28 cellular contexts compared by ENCODE assay signal in genomic region chr3:110564674-110565073, GRCh38.
"Had no signal": no experiment of that assay in that cellular context is flagged by ENCODE, and none has a peak within 500 bp of the region (broad histone marks: within the 10 kb centered on the region; RNA-seq: fewer than 3 reads in every experiment).

No MANE protein-coding gene starts in this region.

- H3K4me1 ChIP-seq: esophagus squamous epithelium, gastrocnemius medialis, heart right ventricle, left lung, parathyroid adenoma, stomach, thyroid gland, vagina had no signal

- FAIRE-seq: endothelial cell of umbilical vein had no signal

- H3K36me3 ChIP-seq: esophagus squamous epithelium, gastrocnemius medialis, heart right ventricle, left lung, neutrophil, stomach, thyroid gland, vagina had no signal

- H3K9me3 ChIP-seq: esophagus squamous epithelium, gastrocnemius medialis, left lung, mucosa of descending colon, neutrophil, thyroid gland, vagina had no signal

- H3K27ac ChIP-seq: coronary artery, esophagus squamous epithelium, gastrocnemius medialis, heart right ventricle, left lung, neutrophil, parathyroid adenoma, stomach, thyroid gland, vagina had no signal

- DNase-seq: dermis blood vessel endothelial cell; effector memory CD4-positive, alpha-beta T cell; erythroblast; esophagus squamous epithelium; gastrocnemius medialis; heart right ventricle; hippocampal formation; left cardiac atrium; left lung; mesenchymal stem cell; mucosa of descending colon; naive B cell; stimulated activated CD4-positive, alpha-beta T cell treated with anti-CD3 and anti-CD28 coated beads, Interleukin-12 subunit alpha, Interleukin-12 subunit beta, amount 100 ng/mL, for 4 hours; stimulated activated CD4-positive, alpha-beta T cell treated with anti-CD3 and anti-CD28 coated beads, Interleukin-1b, Interleukin-23, amount 100 ng/mL, for 48 hours; stimulated activated CD4-positive, alpha-beta T cell treated with anti-CD3 and anti-CD28 coated beads, Interleukin-4, amount 100 ng/mL, for 24 hours; stimulated activated naive CD4-positive, alpha-beta T cell treated with Interleukin-2 at 50 U/mL for 16 hours; stomach; thyroid gland; trophoblast cell had no signal

- ATAC-seq: gastrocnemius medialis; heart right ventricle; left cardiac atrium; left lung; mucosa of descending colon; natural killer cell treated with Interleukin-12 subunit alpha and Interleukin-12 subunit beta and Interleukin-15 and Interleukin-18, amount 100 ng/mL, for 72 hours; sciatic nerve; stimulated activated effector memory CD8-positive, alpha-beta T cell treated with anti-CD3 and anti-CD28 coated beads, Interleukin-12 subunit alpha, Interleukin-12 subunit beta, amount 100 ng/mL, for 72 hours had no signal

- H2AFZ ChIP-seq: parathyroid adenoma had no signal

- H3K4me2 ChIP-seq: smooth muscle cell had no signal

- H3K4me3 ChIP-seq: coronary artery, esophagus squamous epithelium, gastrocnemius medialis, heart right ventricle, left lung, mucosa of descending colon, smooth muscle cell, stomach, thyroid gland, vagina had no signal

- H3K79me2 ChIP-seq: parathyroid adenoma had no signal

- H3K9ac ChIP-seq: parathyroid adenoma had no signal

- H3K27me3 ChIP-seq: esophagus squamous epithelium, gastrocnemius medialis, heart right ventricle, left lung, neutrophil, stomach, thyroid gland, vagina had no signal
